1 cellular context compared by ENCODE assay signal in the genomic region with DNA sequence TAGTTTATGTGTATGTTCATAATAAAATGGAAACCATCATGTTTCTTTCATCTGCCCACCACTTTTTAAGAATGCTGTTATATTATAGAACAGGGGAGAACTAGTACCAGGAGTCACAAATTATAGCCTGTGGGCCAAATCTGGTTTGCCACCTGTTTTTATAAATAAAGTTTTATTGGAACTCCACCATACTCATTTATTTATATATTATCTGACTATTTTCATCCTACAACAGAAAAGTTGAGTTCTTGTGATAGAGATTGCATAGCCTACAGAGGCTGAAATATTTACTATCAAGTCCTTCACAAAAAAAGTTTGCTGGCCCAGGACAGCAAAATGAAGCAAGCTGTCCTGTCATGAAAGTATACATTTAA.
TF ChIP-seq lines count a peak whose summit lies in the region.

No MANE protein-coding gene starts in this region.

TF ChIP-seq in WTC11, 78 proteins besides CTCF, POLR2A, EP300 and RAD21 (continued from another document):
- TF ChIP-seq HMGXB4 (CRISPR knock-in tag; IDR thresholded peaks at IDR 0.05) (no peak), MAX (CRISPR knock-in tag; IDR thresholded peaks at IDR 0.05) (no peak), RELA (CRISPR knock-in tag; IDR thresholded peaks at IDR 0.05; ENCODE audit: borderline replicate concordance) (no peak), ETV6 (CRISPR knock-in tag; IDR thresholded peaks at IDR 0.05) (no peak), STAT6 (CRISPR knock-in tag; conservative IDR thresholded peaks at IDR 0.05; ENCODE audit: low read depth) (no peak)
- TF ChIP-seq, protein P1, sequence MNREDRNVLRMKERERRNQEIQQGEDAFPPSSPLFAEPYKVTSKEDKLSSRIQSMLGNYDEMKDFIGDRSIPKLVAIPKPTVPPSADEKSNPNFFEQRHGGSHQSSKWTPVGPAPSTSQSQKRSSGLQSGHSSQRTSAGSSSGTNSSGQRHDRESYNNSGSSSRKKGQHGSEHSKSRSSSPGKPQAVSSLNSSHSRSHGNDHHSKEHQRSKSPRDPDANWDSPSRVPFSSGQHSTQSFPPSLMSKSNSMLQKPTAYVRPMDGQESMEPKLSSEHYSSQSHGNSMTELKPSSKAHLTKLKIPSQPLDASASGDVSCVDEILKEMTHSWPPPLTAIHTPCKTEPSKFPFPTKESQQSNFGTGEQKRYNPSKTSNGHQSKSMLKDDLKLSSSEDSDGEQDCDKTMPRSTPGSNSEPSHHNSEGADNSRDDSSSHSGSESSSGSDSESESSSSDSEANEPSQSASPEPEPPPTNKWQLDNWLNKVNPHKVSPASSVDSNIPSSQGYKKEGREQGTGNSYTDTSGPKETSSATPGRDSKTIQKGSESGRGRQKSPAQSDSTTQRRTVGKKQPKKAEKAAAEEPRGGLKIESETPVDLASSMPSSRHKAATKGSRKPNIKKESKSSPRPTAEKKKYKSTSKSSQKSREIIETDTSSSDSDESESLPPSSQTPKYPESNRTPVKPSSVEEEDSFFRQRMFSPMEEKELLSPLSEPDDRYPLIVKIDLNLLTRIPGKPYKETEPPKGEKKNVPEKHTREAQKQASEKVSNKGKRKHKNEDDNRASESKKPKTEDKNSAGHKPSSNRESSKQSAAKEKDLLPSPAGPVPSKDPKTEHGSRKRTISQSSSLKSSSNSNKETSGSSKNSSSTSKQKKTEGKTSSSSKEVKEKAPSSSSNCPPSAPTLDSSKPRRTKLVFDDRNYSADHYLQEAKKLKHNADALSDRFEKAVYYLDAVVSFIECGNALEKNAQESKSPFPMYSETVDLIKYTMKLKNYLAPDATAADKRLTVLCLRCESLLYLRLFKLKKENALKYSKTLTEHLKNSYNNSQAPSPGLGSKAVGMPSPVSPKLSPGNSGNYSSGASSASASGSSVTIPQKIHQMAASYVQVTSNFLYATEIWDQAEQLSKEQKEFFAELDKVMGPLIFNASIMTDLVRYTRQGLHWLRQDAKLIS (CRISPR knock-in tag; IDR thresholded peaks at IDR 0.05; ENCODE audit: borderline replicate concordance), result no peak
- TF ChIP-seq, protein P2, sequence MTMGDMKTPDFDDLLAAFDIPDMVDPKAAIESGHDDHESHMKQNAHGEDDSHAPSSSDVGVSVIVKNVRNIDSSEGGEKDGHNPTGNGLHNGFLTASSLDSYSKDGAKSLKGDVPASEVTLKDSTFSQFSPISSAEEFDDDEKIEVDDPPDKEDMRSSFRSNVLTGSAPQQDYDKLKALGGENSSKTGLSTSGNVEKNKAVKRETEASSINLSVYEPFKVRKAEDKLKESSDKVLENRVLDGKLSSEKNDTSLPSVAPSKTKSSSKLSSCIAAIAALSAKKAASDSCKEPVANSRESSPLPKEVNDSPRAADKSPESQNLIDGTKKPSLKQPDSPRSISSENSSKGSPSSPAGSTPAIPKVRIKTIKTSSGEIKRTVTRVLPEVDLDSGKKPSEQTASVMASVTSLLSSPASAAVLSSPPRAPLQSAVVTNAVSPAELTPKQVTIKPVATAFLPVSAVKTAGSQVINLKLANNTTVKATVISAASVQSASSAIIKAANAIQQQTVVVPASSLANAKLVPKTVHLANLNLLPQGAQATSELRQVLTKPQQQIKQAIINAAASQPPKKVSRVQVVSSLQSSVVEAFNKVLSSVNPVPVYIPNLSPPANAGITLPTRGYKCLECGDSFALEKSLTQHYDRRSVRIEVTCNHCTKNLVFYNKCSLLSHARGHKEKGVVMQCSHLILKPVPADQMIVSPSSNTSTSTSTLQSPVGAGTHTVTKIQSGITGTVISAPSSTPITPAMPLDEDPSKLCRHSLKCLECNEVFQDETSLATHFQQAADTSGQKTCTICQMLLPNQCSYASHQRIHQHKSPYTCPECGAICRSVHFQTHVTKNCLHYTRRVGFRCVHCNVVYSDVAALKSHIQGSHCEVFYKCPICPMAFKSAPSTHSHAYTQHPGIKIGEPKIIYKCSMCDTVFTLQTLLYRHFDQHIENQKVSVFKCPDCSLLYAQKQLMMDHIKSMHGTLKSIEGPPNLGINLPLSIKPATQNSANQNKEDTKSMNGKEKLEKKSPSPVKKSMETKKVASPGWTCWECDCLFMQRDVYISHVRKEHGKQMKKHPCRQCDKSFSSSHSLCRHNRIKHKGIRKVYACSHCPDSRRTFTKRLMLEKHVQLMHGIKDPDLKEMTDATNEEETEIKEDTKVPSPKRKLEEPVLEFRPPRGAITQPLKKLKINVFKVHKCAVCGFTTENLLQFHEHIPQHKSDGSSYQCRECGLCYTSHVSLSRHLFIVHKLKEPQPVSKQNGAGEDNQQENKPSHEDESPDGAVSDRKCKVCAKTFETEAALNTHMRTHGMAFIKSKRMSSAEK (CRISPR knock-in tag; IDR thresholded peaks at IDR 0.05; ENCODE audit: borderline replicate concordance), result no peak
- TF ChIP-seq, protein P3, sequence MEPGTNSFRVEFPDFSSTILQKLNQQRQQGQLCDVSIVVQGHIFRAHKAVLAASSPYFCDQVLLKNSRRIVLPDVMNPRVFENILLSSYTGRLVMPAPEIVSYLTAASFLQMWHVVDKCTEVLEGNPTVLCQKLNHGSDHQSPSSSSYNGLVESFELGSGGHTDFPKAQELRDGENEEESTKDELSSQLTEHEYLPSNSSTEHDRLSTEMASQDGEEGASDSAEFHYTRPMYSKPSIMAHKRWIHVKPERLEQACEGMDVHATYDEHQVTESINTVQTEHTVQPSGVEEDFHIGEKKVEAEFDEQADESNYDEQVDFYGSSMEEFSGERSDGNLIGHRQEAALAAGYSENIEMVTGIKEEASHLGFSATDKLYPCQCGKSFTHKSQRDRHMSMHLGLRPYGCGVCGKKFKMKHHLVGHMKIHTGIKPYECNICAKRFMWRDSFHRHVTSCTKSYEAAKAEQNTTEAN (CRISPR knock-in tag; IDR thresholded peaks at IDR 0.05), result no peak
- TF ChIP-seq, protein P4, sequence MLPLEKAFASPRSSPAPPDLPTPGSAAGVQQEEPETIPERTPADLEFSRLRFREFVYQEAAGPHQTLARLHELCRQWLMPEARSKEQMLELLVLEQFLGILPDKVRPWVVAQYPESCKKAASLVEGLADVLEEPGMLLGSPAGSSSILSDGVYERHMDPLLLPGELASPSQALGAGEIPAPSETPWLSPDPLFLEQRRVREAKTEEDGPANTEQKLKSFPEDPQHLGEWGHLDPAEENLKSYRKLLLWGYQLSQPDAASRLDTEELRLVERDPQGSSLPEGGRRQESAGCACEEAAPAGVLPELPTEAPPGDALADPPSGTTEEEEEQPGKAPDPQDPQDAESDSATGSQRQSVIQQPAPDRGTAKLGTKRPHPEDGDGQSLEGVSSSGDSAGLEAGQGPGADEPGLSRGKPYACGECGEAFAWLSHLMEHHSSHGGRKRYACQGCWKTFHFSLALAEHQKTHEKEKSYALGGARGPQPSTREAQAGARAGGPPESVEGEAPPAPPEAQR (CRISPR knock-in tag; IDR thresholded peaks at IDR 0.05), result no peak
